ENCODE assay signal across 9 cellular contexts in the genomic region with DNA sequence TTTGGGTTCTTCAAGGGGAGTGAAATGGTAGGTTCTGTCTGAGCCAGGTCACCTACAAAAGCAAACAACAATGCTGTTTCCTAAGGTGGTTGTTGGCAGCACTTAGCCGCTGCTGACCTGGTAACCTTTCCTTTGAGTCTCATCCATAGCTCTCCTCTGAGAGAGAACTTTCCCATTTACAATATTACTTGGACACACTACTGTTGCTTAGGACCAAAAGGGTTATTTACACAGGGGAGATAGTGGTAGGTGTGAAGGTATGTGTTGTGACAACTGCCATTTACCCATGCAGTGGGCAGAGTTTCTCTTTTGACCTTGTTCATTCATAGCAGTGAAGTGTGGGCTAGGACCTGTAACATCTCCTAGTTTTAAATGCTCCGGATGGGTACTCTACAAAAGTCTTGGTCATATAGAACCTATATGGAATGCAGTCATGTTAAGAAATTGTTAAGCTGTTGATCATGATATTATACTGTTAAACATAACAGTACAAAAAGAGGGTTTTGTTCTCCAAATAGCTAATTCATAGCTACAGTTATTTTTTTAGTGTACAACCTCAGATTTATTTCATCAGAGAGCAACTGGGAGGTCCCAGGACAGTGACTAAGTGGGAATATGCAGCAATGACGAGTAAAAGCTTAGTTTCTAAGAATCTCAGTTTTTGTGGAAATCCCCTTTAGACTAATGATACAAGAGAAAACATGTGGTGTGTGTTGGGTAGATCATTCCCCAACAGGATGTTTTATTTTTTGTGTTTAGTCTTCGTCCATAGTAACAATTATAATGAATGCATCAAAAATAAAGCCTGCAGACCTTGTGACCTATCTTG.
DNase-seq lines count a peak whose midpoint lies in the region; ATAC-seq and TF ChIP-seq lines count a peak whose summit lies in the region.
"Had no signal": no experiment of that assay in that cellular context is flagged by ENCODE, and none has a peak within 500 bp of the region (broad histone marks: within the 10 kb centered on the region; RNA-seq: fewer than 3 reads in every experiment).

No MANE protein-coding gene starts in this region.

- DNase-seq in GM04504 (ENCODE audit: low read depth) = peak; percentile 16
- peak; percentile 91 for DNase-seq in choroid plexus epithelial cell (ENCODE audit: low read depth)
- DNase-seq in natural killer cell treated with Interleukin-12 subunit alpha and Interleukin-12 subunit beta and Interleukin-15 and Interleukin-18, amount 100 ng/mL, for 72 hours (ENCODE audit: low spot score) = no peak
- no peak for DNase-seq in GM13977 (ENCODE audit: low spot score)
- no peak for DNase-seq in midbrain (lab: John Stamatoyannopoulos, UW)
- no peak for DNase-seq in activated effector memory CD4-positive, alpha-beta T cell treated with Interleukin-2 at 50 U/mL for 16 hours
- DNase-seq in superior temporal gyrus (ENCODE audit: extremely low spot score) = no peak
- DNase-seq: NCI-H524 had no signal

- peak; percentile 73 for ATAC-seq in HG03097 (IDR thresholded peaks at IDR 0.05; ENCODE audit: low FRiP score, unreplicated experiment)
- ATAC-seq in natural killer cell treated with Interleukin-12 subunit alpha and Interleukin-12 subunit beta and Interleukin-15 and Interleukin-18, amount 100 ng/mL, for 72 hours = peak; percentile 89 to 91

- in situ Hi-C loops in GM13977 (cut with MboI; ENCODE audit: low pct_unique_long_range_greater_than_20kb, low sequenced_read_pairs, unreplicated experiment) = no loop called here

- peak overlapping the region; percentile 90 to 99 for H3K27ac Mint-ChIP-seq in natural killer cell treated with Interleukin-12 subunit alpha and Interleukin-12 subunit beta and Interleukin-15 and Interleukin-18, amount 100 ng/mL, for 72 hours

- H3K4me3 Mint-ChIP-seq in natural killer cell treated with Interleukin-12 subunit alpha and Interleukin-12 subunit beta and Interleukin-15 and Interleukin-18, amount 100 ng/mL, for 72 hours = peak overlapping the region; percentile 78

- H3K27me3 Mint-ChIP-seq in natural killer cell treated with Interleukin-12 subunit alpha and Interleukin-12 subunit beta and Interleukin-15 and Interleukin-18, amount 100 ng/mL, for 72 hours = peaks cover 11 to 17% of the 10 kb centered on the region in 2 donors

- peaks cover 18 to 26% of the 10 kb centered on the region in 2 donors for H3K4me1 Mint-ChIP-seq in natural killer cell treated with Interleukin-12 subunit alpha and Interleukin-12 subunit beta and Interleukin-15 and Interleukin-18, amount 100 ng/mL, for 72 hours (ENCODE audit: low read depth in 2 of 2)

- no peak for TF ChIP-seq CTCF in choroid plexus epithelial cell (conservative IDR thresholded peaks at IDR 0.05; ENCODE audit: low read depth, low read length)
- no peak for TF ChIP-seq CTCF in GM13977 (IDR thresholded peaks at IDR 0.05; ENCODE audit: extremely low read depth, insufficient read depth, missing control alignments)

- peaks cover 14% of the 10 kb centered on the region for H3K36me3 Mint-ChIP-seq in natural killer cell treated with Interleukin-12 subunit alpha and Interleukin-12 subunit beta and Interleukin-15 and Interleukin-18, amount 100 ng/mL, for 72 hours

- no peak overlapping the region for H3K4me3 ChIP-seq in choroid plexus epithelial cell (ENCODE audit: low read depth, low read length)

- no peaks in the 10 kb centered on the region for H3K9me3 Mint-ChIP-seq in natural killer cell treated with Interleukin-12 subunit alpha and Interleukin-12 subunit beta and Interleukin-15 and Interleukin-18, amount 100 ng/mL, for 72 hours

Comparison
In these comparisons a context has a peak if more than half of its experiments do, and no peak if none do; other contexts are left out.
1. DNase-seq: peak in GM04504 (single experiment) and choroid plexus epithelial cell (single experiment); none in natural killer cell treated with Interleukin-12 subunit alpha and Interleukin-12 subunit beta and Interleukin-15 and Interleukin-18, amount 100 ng/mL, for 72 hours (single experiment), GM13977 (single experiment), midbrain (single experiment), activated effector memory CD4-positive, alpha-beta T cell treated with Interleukin-2 at 50 U/mL for 16 hours (single experiment) and superior temporal gyrus (single experiment).